30 cellular contexts compared by ENCODE assay signal in the genomic region with DNA sequence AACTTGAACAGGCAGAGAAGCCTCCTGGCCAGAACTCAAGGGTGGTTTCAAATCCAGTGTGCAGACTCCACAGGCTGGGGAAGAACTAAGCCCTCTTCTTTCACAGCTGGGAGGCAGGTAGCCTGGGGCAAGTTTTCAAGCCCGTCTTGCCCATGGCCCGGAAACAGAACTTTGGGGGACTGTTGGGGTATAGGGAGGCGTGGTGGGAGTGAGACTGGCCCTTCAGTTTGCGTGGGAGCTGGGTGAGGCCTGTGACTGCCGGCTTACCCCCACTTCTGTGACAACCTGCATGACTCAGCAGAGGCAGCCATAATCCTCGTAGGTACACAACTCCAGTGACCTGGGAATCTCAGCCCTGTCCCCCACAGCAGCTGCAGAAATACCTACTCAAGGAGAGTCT.
"Had no signal": no experiment of that assay in that cellular context is flagged by ENCODE, and none has a peak within 500 bp of the region (broad histone marks: within the 10 kb centered on the region; RNA-seq: fewer than 3 reads in every experiment).

No MANE protein-coding gene starts in this region.

- H3K4me1 ChIP-seq: adrenal gland, body of pancreas, colonic mucosa, esophagus squamous epithelium, gastroesophageal sphincter had no signal

- H3K27me3 ChIP-seq: adrenal gland, body of pancreas, colonic mucosa, esophagus squamous epithelium, gastroesophageal sphincter had no signal

- H3K27me3 Mint-ChIP-seq: activated CD4-positive, alpha-beta memory T cell treated with anti-CD3 and anti-CD28 coated beads for 36 hours; activated CD4-positive, alpha-beta T cell treated with anti-CD3 and anti-CD28 coated beads for 36 hours; activated CD4-positive, alpha-beta T cell treated with anti-CD3 and anti-CD28 coated beads, Interleukin-2, amount 10 ng/mL, durations not matched to agents 24 days and 14 days; activated CD8-positive, alpha-beta memory T cell treated with anti-CD3 and anti-CD28 coated beads, Interleukin-2, amount 10 ng/mL, durations not matched to agents 7 days and 5 days; activated naive CD4-positive, alpha-beta T cell treated with anti-CD3 and anti-CD28 coated beads, Interleukin-2, amount 50 U/mL, for 24 hours; activated naive CD8-positive, alpha-beta T cell treated with anti-CD3 and anti-CD28 coated beads for 36 hours; activated naive CD8-positive, alpha-beta T cell treated with anti-CD3 and anti-CD28 coated beads, Interleukin-2, amount 50 U/mL, for 24 hours had no signal

- H3K27ac Mint-ChIP-seq: activated CD4-positive, alpha-beta memory T cell treated with anti-CD3 and anti-CD28 coated beads for 36 hours; activated CD4-positive, alpha-beta T cell treated with anti-CD3 and anti-CD28 coated beads for 36 hours; activated CD4-positive, alpha-beta T cell treated with anti-CD3 and anti-CD28 coated beads, Interleukin-2, amount 10 ng/mL, durations not matched to agents 24 days and 14 days; activated CD8-positive, alpha-beta memory T cell treated with anti-CD3 and anti-CD28 coated beads, Interleukin-2, amount 10 ng/mL, durations not matched to agents 7 days and 5 days; activated CD8-positive, alpha-beta T cell treated with anti-CD3 and anti-CD28 coated beads, Interleukin-2, amount 10 ng/mL, durations not matched to agents 7 days and 5 days; activated naive CD4-positive, alpha-beta T cell treated with anti-CD3 and anti-CD28 coated beads for 36 hours; activated naive CD4-positive, alpha-beta T cell treated with anti-CD3 and anti-CD28 coated beads, Interleukin-2, amount 50 U/mL, for 24 hours; activated naive CD8-positive, alpha-beta T cell treated with anti-CD3 and anti-CD28 coated beads for 36 hours; activated naive CD8-positive, alpha-beta T cell treated with anti-CD3 and anti-CD28 coated beads, Interleukin-2, amount 50 U/mL, for 24 hours; activated T-helper 1 cell treated with anti-CD3 and anti-CD28 coated beads, Interleukin-12 subunit alpha, Interleukin-12 subunit beta, Interleukin-2, Interleukin-4 antibody, amounts not matched to agents 30 ng/mL and 10 ng/mL and 1 ng/mL, durations not matched to agents 14 hours and 24 hours and 36 hours; activated T-helper 2 cell treated with anti-CD3 and anti-CD28 coated beads, Interferon-gamma antibody, Interleukin-2, Interleukin-4, amounts not matched to agents 10 μg/mL and 5 μg/mL and 100 μg/mL, durations not matched to agents 14 hours and 24 hours and 36 hours had no signal

- H3K36me3 ChIP-seq: adrenal gland, colonic mucosa, esophagus squamous epithelium, gastroesophageal sphincter had no signal

- FAIRE-seq: endometrium, endothelial cell of umbilical vein had no signal

- ATAC-seq: activated CD4-positive, alpha-beta T cell treated with anti-CD3 and anti-CD28 coated beads for 36 hours; activated CD8-positive, alpha-beta memory T cell treated with anti-CD3 and anti-CD28 coated beads, Interleukin-2, amount 10 ng/mL, durations not matched to agents 7 days and 5 days; activated CD8-positive, alpha-beta T cell treated with anti-CD3 and anti-CD28 coated beads, Interleukin-2, amount 10 ng/mL, durations not matched to agents 7 days and 5 days; activated naive CD8-positive, alpha-beta T cell treated with anti-CD3 and anti-CD28 coated beads, Interleukin-2, amount 50 U/mL, for 24 hours; body of pancreas; gastroesophageal sphincter had no signal

- H3K4me3 ChIP-seq: adrenal gland, body of pancreas, colonic mucosa, esophagus squamous epithelium, gastroesophageal sphincter had no signal

- H3K27ac ChIP-seq: adrenal gland, body of pancreas, colonic mucosa, epithelial cell of prostate, esophagus squamous epithelium, gastroesophageal sphincter had no signal

- H3K36me3 Mint-ChIP-seq: activated CD4-positive, alpha-beta memory T cell treated with anti-CD3 and anti-CD28 coated beads for 36 hours; activated CD8-positive, alpha-beta memory T cell treated with anti-CD3 and anti-CD28 coated beads, Interleukin-2, amount 10 ng/mL, durations not matched to agents 7 days and 5 days; activated naive CD4-positive, alpha-beta T cell treated with anti-CD3 and anti-CD28 coated beads, Interleukin-2, amount 50 U/mL, for 24 hours; activated naive CD8-positive, alpha-beta T cell treated with anti-CD3 and anti-CD28 coated beads for 36 hours had no signal

- DNase-seq: activated CD4-positive, alpha-beta memory T cell treated with anti-CD3 and anti-CD28 coated beads for 36 hours; activated CD4-positive, alpha-beta T cell treated with anti-CD3 and anti-CD28 coated beads for 36 hours; activated CD4-positive, alpha-beta T cell treated with anti-CD3 and anti-CD28 coated beads, Interleukin-2, amount 10 ng/mL, durations not matched to agents 24 days and 14 days; activated CD4-positive, CD25-positive, alpha-beta regulatory T cell; activated CD4-positive, CD25-positive, alpha-beta regulatory T cell treated with anti-CD3 and anti-CD28 coated beads, Interleukin-2, amount 50 U/mL, for 72 hours; activated CD8-positive, alpha-beta memory T cell treated with anti-CD3 and anti-CD28 coated beads, Interleukin-2, amount 10 ng/mL, durations not matched to agents 7 days and 5 days; activated CD8-positive, alpha-beta memory T cell treated with anti-CD3 and anti-CD28 coated beads, Interleukin-2, amount 50 U/mL, for 4 hours; activated CD8-positive, alpha-beta T cell treated with anti-CD3 and anti-CD28 coated beads, Interleukin-2, amount 10 ng/mL, durations not matched to agents 7 days and 5 days; activated effector memory CD4-positive, alpha-beta T cell treated with anti-CD3 and anti-CD28 coated beads, Interleukin-2, amount 50 U/mL, for 16 hours; activated naive CD4-positive, alpha-beta T cell treated with anti-CD3 and anti-CD28 coated beads for 36 hours; activated naive CD8-positive, alpha-beta T cell treated with anti-CD3 and anti-CD28 coated beads for 36 hours; activated naive CD8-positive, alpha-beta T cell treated with anti-CD3 and anti-CD28 coated beads, Interleukin-2, amount 50 U/mL, for 24 hours; activated T-cell treated with anti-CD3 and anti-CD28 coated beads, Interleukin-2, amount 50 U/mL, for 1 hour; activated T-cell treated with anti-CD3 and anti-CD28 coated beads, Interleukin-2, amount 50 U/mL, for 48 hours; adrenal gland; amygdala; body of pancreas; caudate nucleus; colonic mucosa; effector CD8-positive, alpha-beta T cell; esophagus squamous epithelium; foreskin melanocyte; T-helper 2 cell had no signal

- H3K9me3 ChIP-seq: adrenal gland, body of pancreas, colonic mucosa, esophagus squamous epithelium, gastroesophageal sphincter had no signal

- H3K9me3 Mint-ChIP-seq: activated CD4-positive, alpha-beta memory T cell treated with anti-CD3 and anti-CD28 coated beads for 36 hours; activated CD4-positive, alpha-beta T cell treated with anti-CD3 and anti-CD28 coated beads, Interleukin-2, amount 10 ng/mL, durations not matched to agents 24 days and 14 days; activated T-helper 1 cell treated with anti-CD3 and anti-CD28 coated beads, Interleukin-12 subunit alpha, Interleukin-12 subunit beta, Interleukin-2, Interleukin-4 antibody, amounts not matched to agents 30 ng/mL and 10 ng/mL and 1 ng/mL, durations not matched to agents 14 hours and 24 hours and 36 hours had no signal

- H3K4me3 Mint-ChIP-seq: activated CD4-positive, alpha-beta memory T cell treated with anti-CD3 and anti-CD28 coated beads for 36 hours; activated CD4-positive, alpha-beta T cell treated with anti-CD3 and anti-CD28 coated beads for 36 hours; activated CD4-positive, alpha-beta T cell treated with anti-CD3 and anti-CD28 coated beads, Interleukin-2, amount 10 ng/mL, durations not matched to agents 24 days and 14 days; activated CD8-positive, alpha-beta memory T cell treated with anti-CD3 and anti-CD28 coated beads, Interleukin-2, amount 10 ng/mL, durations not matched to agents 7 days and 5 days; activated CD8-positive, alpha-beta T cell treated with anti-CD3 and anti-CD28 coated beads, Interleukin-2, amount 10 ng/mL, durations not matched to agents 7 days and 5 days; activated naive CD4-positive, alpha-beta T cell treated with anti-CD3 and anti-CD28 coated beads for 36 hours; activated naive CD4-positive, alpha-beta T cell treated with anti-CD3 and anti-CD28 coated beads, Interleukin-2, amount 50 U/mL, for 24 hours; activated naive CD8-positive, alpha-beta T cell treated with anti-CD3 and anti-CD28 coated beads for 36 hours; activated naive CD8-positive, alpha-beta T cell treated with anti-CD3 and anti-CD28 coated beads, Interleukin-2, amount 50 U/mL, for 24 hours; activated T-helper 1 cell treated with anti-CD3 and anti-CD28 coated beads, Interleukin-12 subunit alpha, Interleukin-12 subunit beta, Interleukin-2, Interleukin-4 antibody, amounts not matched to agents 30 ng/mL and 10 ng/mL and 1 ng/mL, durations not matched to agents 14 hours and 24 hours and 36 hours had no signal

- H3K4me1 Mint-ChIP-seq: activated CD4-positive, alpha-beta T cell treated with anti-CD3 and anti-CD28 coated beads for 36 hours; activated CD4-positive, alpha-beta T cell treated with anti-CD3 and anti-CD28 coated beads, Interleukin-2, amount 10 ng/mL, durations not matched to agents 24 days and 14 days; activated CD8-positive, alpha-beta memory T cell treated with anti-CD3 and anti-CD28 coated beads, Interleukin-2, amount 10 ng/mL, durations not matched to agents 7 days and 5 days; activated naive CD4-positive, alpha-beta T cell treated with anti-CD3 and anti-CD28 coated beads, Interleukin-2, amount 50 U/mL, for 24 hours; activated naive CD8-positive, alpha-beta T cell treated with anti-CD3 and anti-CD28 coated beads for 36 hours; activated naive CD8-positive, alpha-beta T cell treated with anti-CD3 and anti-CD28 coated beads, Interleukin-2, amount 50 U/mL, for 24 hours had no signal
